Comparison of ENCODE assay signal across 16 cellular contexts in genomic region chr4:166670341-166670740, GRCh38.
DNase-seq lines count a peak whose midpoint lies in the region; TF ChIP-seq lines count a peak whose summit lies in the region.
"Had no signal": no experiment of that assay in that cellular context is flagged by ENCODE, and none has a peak within 500 bp of the region (broad histone marks: within the 10 kb centered on the region; RNA-seq: fewer than 3 reads in every experiment).

No MANE protein-coding gene starts in this region.

- in situ Hi-C loops in transverse colon (cut with MboI; ENCODE audit: low pct_ligation_motif_present in 1 of 4, low pct_unique_long_range_greater_than_20kb in 1 of 4, low sequenced_read_pairs in 3 of 4), result no loop called here

- H4K5ac ChIP-seq in mesendoderm (ENCODE audit: low read length), result no peak overlapping the region

- H3K9ac ChIP-seq in SU-DHL-6 (ENCODE audit: low read length) (no peak overlapping the region), mesendoderm (ENCODE audit: low read length) (no peak overlapping the region), mesenchymal stem cell (ENCODE audit: low read length) (no peak overlapping the region)

- H3K36me3 ChIP-seq in SU-DHL-6 (ENCODE audit: low read length), result no peaks in the 10 kb centered on the region
- H3K36me3 ChIP-seq in mesendoderm (ENCODE audit: control insufficient read depth, insufficient read depth, low read length), result no peaks in the 10 kb centered on the region
- no peaks in the 10 kb centered on the region for H3K36me3 ChIP-seq in transverse colon
- no peaks in the 10 kb centered on the region for H3K36me3 ChIP-seq in MG63
- no peaks in the 10 kb centered on the region for H3K36me3 ChIP-seq in mesenchymal stem cell (ENCODE audit: control insufficient read depth in 1 of 2, insufficient read depth in 2 of 2, low read depth in 1 of 2, low read length in 2 of 2)

- no peak for TF ChIP-seq POLR2A in transverse colon (IDR thresholded peaks at IDR 0.05)

- H2BK120ac ChIP-seq in mesendoderm (ENCODE audit: low read depth, low read length) (no peak overlapping the region), mesenchymal stem cell (ENCODE audit: low read depth, low read length) (no peak overlapping the region)

- no CpG with 5 or more reads among the region's 1 CpG for WGBS in mesendoderm (ENCODE audit: extremely low coverage, insufficient coverage, low lambda C conversion rate)
- WGBS in transverse colon (ENCODE audit: low coverage in 1 of 2), 2 donors, result 50 to 100% methylated on average over 1 of the region's 1 CpG
- no CpG with 5 or more reads among the region's 1 CpG for WGBS in mesenchymal stem cell

- H2BK15ac ChIP-seq in mesendoderm (replicated peaks; ENCODE audit: low read depth), result no peak overlapping the region
- H2BK15ac ChIP-seq in mesenchymal stem cell (ENCODE audit: low read depth, poor library complexity, severe bottlenecking), result no peak overlapping the region

- H3K4me3 ChIP-seq in SU-DHL-6 (ENCODE audit: insufficient read depth, low read length, poor library complexity, severe bottlenecking) (no peak overlapping the region), mesendoderm (ENCODE audit: low read length) (no peak overlapping the region), transverse colon (no peak overlapping the region), MG63 (no peak overlapping the region), mesenchymal stem cell (ENCODE audit: insufficient read depth in 1 of 2, low read depth in 1 of 2, low read length in 2 of 2) (no peak overlapping the region)
- H3K4me3 ChIP-seq: GM23338 had no signal

- H3K27ac ChIP-seq in SU-DHL-6 (ENCODE audit: low read depth, low read length), result no peak overlapping the region
- H3K27ac ChIP-seq in mesendoderm (ENCODE audit: low read depth, low read length), result no peak overlapping the region
- no peak overlapping the region for H3K27ac ChIP-seq in transverse colon
- H3K27ac ChIP-seq in mesenchymal stem cell (ENCODE audit: low read length, poor library complexity, severe bottlenecking), result no peak overlapping the region

- H3K23ac ChIP-seq in mesendoderm (ENCODE audit: low read length) (no peak overlapping the region), mesenchymal stem cell (ENCODE audit: low read length in 2 of 2) (no peak overlapping the region)

- H3K4me1 ChIP-seq in mesendoderm (ENCODE audit: control insufficient read depth, low read depth, low read length) (no peaks in the 10 kb centered on the region), transverse colon (no peaks in the 10 kb centered on the region), mesenchymal stem cell (ENCODE audit: control insufficient read depth, insufficient read depth, low read depth, low read length) (no peaks in the 10 kb centered on the region)

- peaks cover 14% of the 10 kb centered on the region; the same call in 1 of the 2 replicates for H3F3A ChIP-seq in SU-DHL-6 (ENCODE audit: insufficient read depth)

- no peak overlapping the region for H2BK12ac ChIP-seq in mesenchymal stem cell (ENCODE audit: low read length in 2 of 2)

- no peak overlapping the region for H4K91ac ChIP-seq in mesenchymal stem cell (ENCODE audit: low read length)

- no peak overlapping the region for H3K18ac ChIP-seq in mesendoderm (ENCODE audit: low read length)
- no peak overlapping the region for H3K18ac ChIP-seq in mesenchymal stem cell (ENCODE audit: low read depth in 1 of 2, low read length in 2 of 2)

- H3K4me2 ChIP-seq in SU-DHL-6 (ENCODE audit: low read depth, low read length, poor library complexity, severe bottlenecking), result no peak overlapping the region
- no peak overlapping the region for H3K4me2 ChIP-seq in mesendoderm (ENCODE audit: low read length)
- no peak overlapping the region for H3K4me2 ChIP-seq in mesenchymal stem cell (ENCODE audit: low read length, poor library complexity, severe bottlenecking)
- H3K4me2 ChIP-seq: GM23338 had no signal

- no peak for TF ChIP-seq EP300 in transverse colon (IDR thresholded peaks at IDR 0.05; ENCODE audit: low read depth)

- H2AFZ ChIP-seq in SU-DHL-6 (ENCODE audit: low read depth, low read length, severe bottlenecking) (peak overlapping the region; percentile 32), mesenchymal stem cell (ENCODE audit: low read depth, low read length) (no peak overlapping the region)
- H2AFZ ChIP-seq: GM23338 had no signal

- peak; percentile 14 for DNase-seq in dedifferentiated amniotic fluid mesenchymal stem cell (ENCODE audit: extremely low spot score)
- DNase-seq in mesendoderm, result peak; percentile 86
- no peak for DNase-seq in transverse colon
- DNase-seq in MG63, result no peak
- DNase-seq in mesenchymal stem cell, result no peak
- DNase-seq: C1 segment of cervical spinal cord; Calu3; CD4-positive, alpha-beta memory T cell; COR-L47; DMS53; DMS79 treated with DMSO at 0.1 percent for 48 hours; GF-D8; H7; HCEC 1CT had no signal

- H3K9me2 ChIP-seq in SU-DHL-6 (replicated peaks; ENCODE audit: insufficient read depth, low read length), result no peaks in the 10 kb centered on the region

- no peak overlapping the region for H3K56ac ChIP-seq in mesendoderm (ENCODE audit: low read length)

- H2BK5ac ChIP-seq in mesendoderm (ENCODE audit: low read length), result no peak overlapping the region
- no peak overlapping the region for H2BK5ac ChIP-seq in mesenchymal stem cell (ENCODE audit: low read depth, low read length, poor library complexity, severe bottlenecking)

- H3K79me1 ChIP-seq in mesendoderm (ENCODE audit: low read length) (no peaks in the 10 kb centered on the region), mesenchymal stem cell (replicated peaks; ENCODE audit: low read length, poor library complexity, severe bottlenecking) (no peaks in the 10 kb centered on the region)

- no peaks in the 10 kb centered on the region for H3K9me3 ChIP-seq in SU-DHL-6 (ENCODE audit: insufficient read depth, low read length)
- no peaks in the 10 kb centered on the region for H3K9me3 ChIP-seq in transverse colon
- H3K9me3 ChIP-seq in MG63, result no peaks in the 10 kb centered on the region
- H3K9me3 ChIP-seq in mesenchymal stem cell (ENCODE audit: control insufficient read depth, low read length), result peaks cover 7% of the 10 kb centered on the region

- H3K79me2 ChIP-seq in SU-DHL-6 (ENCODE audit: insufficient read depth, low read length) (no peaks in the 10 kb centered on the region), mesendoderm (ENCODE audit: control insufficient read depth, insufficient read depth, low read length) (no peaks in the 10 kb centered on the region)

- no peak for TF ChIP-seq CTCF in SU-DHL-6 (IDR thresholded peaks at IDR 0.05; ENCODE audit: insufficient read depth, low read length, poor library complexity, severe bottlenecking)
- TF ChIP-seq CTCF in transverse colon (IDR thresholded peaks at IDR 0.05), result no peak

- H2AK5ac ChIP-seq in mesendoderm (ENCODE audit: low read length) (no peak overlapping the region), mesenchymal stem cell (ENCODE audit: low read length, severe bottlenecking) (no peak overlapping the region)

- H3K4ac ChIP-seq in mesendoderm (ENCODE audit: low read depth, low read length) (no peak overlapping the region), mesenchymal stem cell (ENCODE audit: low read depth in 1 of 2, low read length in 2 of 2) (no peak overlapping the region)

- no peak overlapping the region for H4K8ac ChIP-seq in mesendoderm (ENCODE audit: low read depth, low read length)
- no peak overlapping the region for H4K8ac ChIP-seq in mesenchymal stem cell (ENCODE audit: low read length)

- H3K27me3 ChIP-seq in SU-DHL-6 (ENCODE audit: low read length) (no peaks in the 10 kb centered on the region), mesendoderm (ENCODE audit: insufficient read depth, low read length, poor library complexity) (no peaks in the 10 kb centered on the region), transverse colon (no peaks in the 10 kb centered on the region), MG63 (no peaks in the 10 kb centered on the region), mesenchymal stem cell (ENCODE audit: control insufficient read depth in 1 of 2, insufficient read depth in 1 of 2, low read length in 2 of 2) (no peaks in the 10 kb centered on the region)

- no peaks in the 10 kb centered on the region for H4K20me1 ChIP-seq in SU-DHL-6 (ENCODE audit: low read depth, low read length)

- intact Hi-C loops in transverse colon (cut with DNase I; ENCODE audit: low total_unique reads), result no loop called here

- H3K14ac ChIP-seq in mesenchymal stem cell (ENCODE audit: low read length in 2 of 2), result no peak overlapping the region

Comparison
In these comparisons a context has a peak if more than half of its experiments do, and no peak if none do; other contexts are left out.
1. DNase-seq: peak in dedifferentiated amniotic fluid mesenchymal stem cell (single experiment) and mesendoderm (single experiment); none in transverse colon (single experiment), MG63 (single experiment) and mesenchymal stem cell (single experiment).